29 cellular contexts compared by ENCODE assay signal in the genomic region with DNA sequence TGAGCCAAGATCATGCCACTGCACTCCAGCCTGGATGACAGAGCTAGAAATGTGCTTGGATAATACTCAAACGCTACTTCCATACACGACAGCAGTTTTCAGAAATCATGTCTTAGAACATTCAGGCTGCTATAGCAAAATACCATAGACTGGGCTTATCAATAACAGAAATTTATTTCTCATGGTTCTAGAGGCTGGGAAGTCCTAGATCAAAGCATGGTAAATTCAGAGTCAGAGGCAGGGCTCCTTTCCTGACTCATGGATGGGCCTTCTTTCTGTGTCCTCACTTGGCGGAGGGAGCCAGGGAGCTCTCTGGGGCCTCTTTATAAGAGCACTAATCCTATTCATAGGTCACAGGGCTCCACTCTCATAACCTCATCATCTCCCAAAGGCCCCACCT. TPM values are rescaled to one million over a fixed set of nuclear protein-coding genes. Genes with fewer than 3 reads are reported as not detected.
"Had no signal": no experiment of that assay in that cellular context is flagged by ENCODE, and none has a peak within 500 bp of the region (broad histone marks: within the 10 kb centered on the region; RNA-seq: fewer than 3 reads in every experiment).

No MANE protein-coding gene starts in this region.

- H3K4me3 ChIP-seq: colonic mucosa, esophagus squamous epithelium, gastrocnemius medialis, heart right ventricle, left lung, lower lobe of right lung had no signal

- H3K27ac ChIP-seq: colonic mucosa, epithelial cell of prostate, esophagus squamous epithelium, gastrocnemius medialis, heart right ventricle, left lung, lower lobe of right lung had no signal

- H3K9me3 ChIP-seq: colonic mucosa, esophagus squamous epithelium, gastrocnemius medialis, left lung, lower lobe of right lung had no signal

- H3K4me3 Mint-ChIP-seq: dendritic cell treated with granulocyte-macrophage colony-stimulating factor and Interleukin-4, amounts not matched to agents 40 ng/mL and 50 ng/mL, for 4 days; effector memory CD8-positive, alpha-beta T cell; endodermal cell had no signal

- H3K4me1 ChIP-seq: colonic mucosa had no signal

- H3K27ac Mint-ChIP-seq: dendritic cell treated with granulocyte-macrophage colony-stimulating factor and Interleukin-4, amounts not matched to agents 40 ng/mL and 50 ng/mL, for 4 days; endodermal cell had no signal

- H3K27me3 ChIP-seq: colonic mucosa, heart right ventricle, left lung had no signal

- ATAC-seq: effector memory CD8-positive, alpha-beta T cell; esophagus mucosa; gastrocnemius medialis; heart right ventricle; left cardiac atrium; left lung; left ventricle myocardium superior; lower lobe of right lung had no signal

- H3K9me3 Mint-ChIP-seq: dendritic cell treated with granulocyte-macrophage colony-stimulating factor and Interleukin-4, amounts not matched to agents 40 ng/mL and 50 ng/mL, for 4 days; effector memory CD8-positive, alpha-beta T cell had no signal

- DNase-seq: colonic mucosa; cortex of kidney; effector CD8-positive, alpha-beta T cell; effector memory CD8-positive, alpha-beta T cell; endodermal cell; erythroblast; esophagus squamous epithelium; foreskin fibroblast; foreskin melanocyte; gastrocnemius medialis; glutamatergic neuron; head of caudate nucleus; heart right ventricle; hippocampal formation; left cardiac atrium; left lung; left ventricle myocardium superior; lower lobe of right lung; mesendoderm; midbrain had no signal

- H3K36me3 ChIP-seq: colonic mucosa, esophagus squamous epithelium, gastrocnemius medialis, heart right ventricle, left lung, lower lobe of right lung had no signal

- H3K4me1 Mint-ChIP-seq: endodermal cell had no signal

RNA-seq across cellular contexts. Expression of gene SLC12A3, which starts 42.4 kb away (rescaled TPM):
- total RNA-seq: colonic mucosa, dermis microvascular lymphatic vessel endothelial cell, endodermal cell, esophagus mucosa, esophagus squamous epithelium, gastrocnemius medialis, glomerular endothelial cell, heart right ventricle, left cardiac atrium, left lung, left ventricle myocardium superior, lower leg skin, lower lobe of right lung, lung microvascular endothelial cell had no signal
- polyA plus RNA-seq: heart right ventricle, keratinocyte had no signal

RNA-seq across cellular contexts. Expression of gene CETP, which starts 54.3 kb away (rescaled TPM):
- total RNA-seq: colonic mucosa, endodermal cell, esophagus mucosa, gastrocnemius medialis, kidney epithelial cell had no signal
- polyA plus RNA-seq: keratinocyte had no signal
